Comparison of ENCODE assay signal across 21 cellular contexts in genomic region chr5:83031391-83031790, GRCh38.
"Had no signal": no experiment of that assay in that cellular context is flagged by ENCODE, and none has a peak within 500 bp of the region (broad histone marks: within the 10 kb centered on the region; RNA-seq: fewer than 3 reads in every experiment).

No MANE protein-coding gene starts in this region.

- H3K4me3 Mint-ChIP-seq: effector memory CD8-positive, alpha-beta T cell; naive thymus-derived CD4-positive, alpha-beta T cell; nephron progenitor cell; stimulated activated memory B cell treated with anti-CD40 and anti-IgM and Interleukin-4, amounts not matched to agents 10 μg/mL and 1 μg/mL and 100 μg/mL, for 72 hours; stimulated activated naive CD8-positive, alpha-beta T cell treated with anti-CD3 and anti-CD28 coated beads, Interleukin-15, Interleukin-2, amounts not matched to agents 100 ng/mL and 50 ng/mL, for 24 hours had no signal

- H3K36me3 ChIP-seq: esophagus squamous epithelium, gastrocnemius medialis, heart right ventricle, spleen, tibial artery, upper lobe of right lung had no signal

- H3K4me1 ChIP-seq: esophagus squamous epithelium, spleen had no signal

- H3K4me3 ChIP-seq: esophagus squamous epithelium, gastrocnemius medialis, heart right ventricle, spleen, tibial artery, upper lobe of right lung had no signal

- H3K27me3 Mint-ChIP-seq: naive thymus-derived CD4-positive, alpha-beta T cell; stimulated activated memory B cell treated with anti-CD40 and anti-IgM and Interleukin-4, amounts not matched to agents 10 μg/mL and 1 μg/mL and 100 μg/mL, for 72 hours had no signal

- H3K27ac Mint-ChIP-seq: effector memory CD8-positive, alpha-beta T cell; naive thymus-derived CD4-positive, alpha-beta T cell; nephron progenitor cell; stimulated activated memory B cell treated with anti-CD40 and anti-IgM and Interleukin-4, amounts not matched to agents 10 μg/mL and 1 μg/mL and 100 μg/mL, for 72 hours; stimulated activated naive CD8-positive, alpha-beta T cell treated with anti-CD3 and anti-CD28 coated beads, Interleukin-15, Interleukin-2, amounts not matched to agents 100 ng/mL and 50 ng/mL, for 24 hours had no signal

- H3K27me3 ChIP-seq: esophagus squamous epithelium, gastrocnemius medialis, heart right ventricle, spleen, tibial artery, upper lobe of right lung had no signal

- H3K9me3 Mint-ChIP-seq: effector memory CD8-positive, alpha-beta T cell; naive thymus-derived CD4-positive, alpha-beta T cell; nephron progenitor cell; stimulated activated memory B cell treated with anti-CD40 and anti-IgM and Interleukin-4, amounts not matched to agents 10 μg/mL and 1 μg/mL and 100 μg/mL, for 72 hours; stimulated activated naive CD8-positive, alpha-beta T cell treated with anti-CD3 and anti-CD28 coated beads, Interleukin-15, Interleukin-2, amounts not matched to agents 100 ng/mL and 50 ng/mL, for 24 hours had no signal

- H3K27ac ChIP-seq: esophagus squamous epithelium, gastrocnemius medialis, heart right ventricle, spleen, tibial artery, upper lobe of right lung had no signal

- DNase-seq: cortex of kidney; effector memory CD8-positive, alpha-beta T cell; esophagus squamous epithelium; gastrocnemius medialis; heart right ventricle; hypothalamus; islet precursor cell; mammary epithelial cell; naive thymus-derived CD4-positive, alpha-beta T cell; nephron progenitor cell; posterior cingulate gyrus; spleen; stimulated activated CD4-positive, alpha-beta T cell treated with anti-CD3 and anti-CD28 coated beads, Interleukin-15, amount 100 ng/mL, for 24 hours; stimulated activated CD4-positive, alpha-beta T cell treated with anti-CD3 and anti-CD28 coated beads, Interleukin-1b, Interleukin-23, amount 100 ng/mL, for 48 hours; stimulated activated CD4-positive, alpha-beta T cell treated with anti-CD3 and anti-CD28 coated beads, Interleukin-4, amount 100 ng/mL, for 24 hours; tibial artery; upper lobe of right lung had no signal

- H3K9me3 ChIP-seq: esophagus squamous epithelium, gastrocnemius medialis, heart right ventricle, spleen, tibial artery, upper lobe of right lung had no signal

- ATAC-seq: effector memory CD8-positive, alpha-beta T cell; gastrocnemius medialis; heart right ventricle; left lobe of liver; naive thymus-derived CD4-positive, alpha-beta T cell; sciatic nerve; stimulated activated memory B cell treated with anti-CD40 and anti-IgM and Interleukin-4, amounts not matched to agents 10 μg/mL and 1 μg/mL and 100 μg/mL, for 72 hours; upper lobe of right lung had no signal

- H3K36me3 Mint-ChIP-seq: naive thymus-derived CD4-positive, alpha-beta T cell; stimulated activated memory B cell treated with anti-CD40 and anti-IgM and Interleukin-4, amounts not matched to agents 10 μg/mL and 1 μg/mL and 100 μg/mL, for 72 hours had no signal
